Comparison of ENCODE assay signal across 4 cellular contexts in genomic region chr9:113406353-113406752, GRCh38. TPM values are rescaled to one million over a fixed set of nuclear protein-coding genes. Genes with fewer than 3 reads are reported as not detected.
"Had no signal": no experiment of that assay in that cellular context is flagged by ENCODE, and none has a peak within 500 bp of the region (broad histone marks: within the 10 kb centered on the region; RNA-seq: fewer than 3 reads in every experiment).

No MANE protein-coding gene starts in this region.

RNA-seq across cellular contexts. Expression of gene C9orf43, which starts 4.2 kb away (rescaled TPM):
- total RNA-seq: ascending aorta had no signal

RNA-seq across cellular contexts. Expression of gene BSPRY, which starts 57.0 kb away (rescaled TPM):
- total RNA-seq: ascending aorta, fibroblast of villous mesenchyme, glomerular endothelial cell had no signal
- polyA plus RNA-seq: SK-N-SH had no signal
